2 cellular contexts compared by ENCODE assay signal in genomic region chr9:127422133-127422782, GRCh38.
TF ChIP-seq lines count a peak whose summit lies in the region.

No MANE protein-coding gene starts in this region.

TF ChIP-seq in GM23338, 12 proteins besides CTCF, POLR2A, EP300 and RAD21:
- TF ChIP-seq JUNB (IDR thresholded peaks at IDR 0.05; ENCODE audit: unreplicated experiment) (no peak), EZH2 (IDR thresholded peaks at IDR 0.05; ENCODE audit: low read depth, unreplicated experiment) (no peak), CREB1 (CRISPR knock-in tag; IDR thresholded peaks at IDR 0.05; ENCODE audit: low read depth) (no peak), POLR2AphosphoS5 (IDR thresholded peaks at IDR 0.05; ENCODE audit: low read depth) (no peak), ETS1 (IDR thresholded peaks at IDR 0.05) (no peak), REST (IDR thresholded peaks at IDR 0.05; ENCODE audit: unreplicated experiment) (no peak), ZNF331 (CRISPR knock-in tag; IDR thresholded peaks at IDR 0.05; ENCODE audit: low read depth) (no peak), NANOG (IDR thresholded peaks at IDR 0.05; ENCODE audit: borderline replicate concordance) (no peak), ZNF114 (CRISPR knock-in tag; IDR thresholded peaks at IDR 0.05) (no peak), ZNF462 (CRISPR knock-in tag; IDR thresholded peaks at IDR 0.05) (no peak), EZH2phosphoT487 (IDR thresholded peaks at IDR 0.05; ENCODE audit: unreplicated experiment) (no peak), STAT1 (IDR thresholded peaks at IDR 0.05; ENCODE audit: unreplicated experiment) (no peak)

TF ChIP-seq in H1, 55 proteins besides CTCF, POLR2A, EP300 and RAD21:
- TF ChIP-seq BRCA1 (IDR thresholded peaks at IDR 0.05; ENCODE audit: low read depth, low read length) (no peak), RXRA (IDR thresholded peaks at IDR 0.05; ENCODE audit: insufficient read depth, low read depth, low read length) (no peak), RNF2 (IDR thresholded peaks at IDR 0.05; ENCODE audit: borderline replicate concordance, low read depth, low read length, missing control alignments, poor library complexity, severe bottlenecking) (no peak), HDAC2 (IDR thresholded peaks at IDR 0.05; ENCODE audit: borderline replicate concordance in 1 of 2, low read depth in 2 of 2, low read length in 2 of 2) (no peak), TBP (IDR thresholded peaks at IDR 0.05; ENCODE audit: low read depth, low read length) (no peak), HDAC6 (IDR thresholded peaks at IDR 0.05; ENCODE audit: low read depth, low read length) (no peak), KDM5A (IDR thresholded peaks at IDR 0.05; ENCODE audit: low read length) (no peak), CHD7 (IDR thresholded peaks at IDR 0.05; ENCODE audit: insufficient replicate concordance, low read length) (no peak), TEAD4 (IDR thresholded peaks at IDR 0.05; ENCODE audit: low read depth, low read length) (no peak), CREB1 (IDR thresholded peaks at IDR 0.05) (no peak), BACH1 (IDR thresholded peaks at IDR 0.05; ENCODE audit: low read length) (no peak), EGR1 (IDR thresholded peaks at IDR 0.05; ENCODE audit: borderline replicate concordance, low read depth, low read length) (no peak), GABPA (IDR thresholded peaks at IDR 0.05; ENCODE audit: borderline replicate concordance, insufficient read depth, low read length) (no peak), SIRT6 (IDR thresholded peaks at IDR 0.05; ENCODE audit: low read length) (no peak), POU5F1 (IDR thresholded peaks at IDR 0.05; ENCODE audit: low read depth, low read length) (no peak), YY1 (IDR thresholded peaks at IDR 0.05; ENCODE audit: low read depth, low read length) (no peak)
TF ChIP-seq in H1: peak in this region for 0.
